In genomic region chr7:112905413-112905812, GRCh38 we compare ENCODE assay signal across 20 cellular contexts.
A peak's percentile ranks its signal among the peaks of the same experiment; 100 is the strongest.
DNase-seq lines count a peak whose midpoint lies in the region; ATAC-seq, FAIRE-seq and TF ChIP-seq lines count a peak whose summit lies in the region.
"Had no signal": no experiment of that assay in that cellular context is flagged by ENCODE, and none has a peak within 500 bp of the region (broad histone marks: within the 10 kb centered on the region; RNA-seq: fewer than 3 reads in every experiment).

No MANE protein-coding gene starts in this region.

- no peaks in the 10 kb centered on the region for H3K27me3 Mint-ChIP-seq in MCF 10A (ENCODE audit: insufficient read depth, unreplicated experiment)
- H3K27me3 Mint-ChIP-seq: CD4-positive, alpha-beta T cell; CD8-positive, alpha-beta memory T cell had no signal

- no peaks in the 10 kb centered on the region for H3K4me1 Mint-ChIP-seq in MCF 10A (ENCODE audit: insufficient read depth, unreplicated experiment)

- no peak for TF ChIP-seq POLR2A in Peyer's patch (IDR thresholded peaks at IDR 0.05)

- no peak for TF ChIP-seq CTCF in MCF 10A (IDR thresholded peaks at IDR 0.05; ENCODE audit: unreplicated experiment)
- no peak for TF ChIP-seq CTCF in Peyer's patch (IDR thresholded peaks at IDR 0.05)

- peaks cover 13% of the 10 kb centered on the region for H3K36me3 Mint-ChIP-seq in MCF 10A (ENCODE audit: insufficient read depth, unreplicated experiment)

- no peaks in the 10 kb centered on the region for H3K4me1 ChIP-seq in Peyer's patch
- H3K4me1 ChIP-seq: A549, BE2C had no signal

- no peak overlapping the region for H3K4me3 ChIP-seq in Peyer's patch
- H3K4me3 ChIP-seq: A549; BLaER1 treated with 17β-estradiol and CSF1 and Interleukin-3, amounts not matched to agents 10 nM and 100 nM; GM12878 had no signal

- no peak for DNase-seq in RCC 7860 (ENCODE audit: low spot score)
- no peak for DNase-seq in MCF 10A (ENCODE audit: unreplicated experiment)
- DNase-seq in Peyer's patch: no peak
- DNase-seq: ACHN; BE2C; CD4-positive, alpha-beta T cell; CD8-positive, alpha-beta memory T cell; DMS 273 treated with DMSO at 0.1 percent for 48 hours; DMS53; DMS79 treated with DMSO at 0.1 percent for 48 hours; H7 had no signal

- H3K27ac ChIP-seq in Peyer's patch: no peak overlapping the region
- H3K27ac ChIP-seq: 22Rv1; A549; BLaER1 treated with 17β-estradiol and CSF1 and Interleukin-3, amounts not matched to agents 10 nM and 100 nM had no signal

- CTCF ChIA-PET in MCF 10A (lab: Yijun Ruan, JAX): interaction anchor here (1.0 kb wide), 1 partner anchor 355 kb away, joined by 4 read pairs; no protein-coding TSS in a partner anchor

- FAIRE-seq in A204.1 (lab: Jason Lieb, UNC) (peak; percentile 40), RCC 7860 (lab: Jason Lieb, UNC) (peak; percentile 38), colon (lab: Jason Lieb, UNC) (peak; percentile 70)
- FAIRE-seq: A549, GM12878, H1 had no signal

- POLR2A ChIA-PET in MCF 10A (lab: Yijun Ruan, JAX): interaction anchor here (0.8 kb wide), 1 partner anchor 1011 kb away, joined by 3 read pairs; no protein-coding TSS in a partner anchor

- peaks cover 0 to 4% (median 0%) of the 10 kb centered on the region in 4 donors for H3K9me3 ChIP-seq in Peyer's patch
- H3K9me3 ChIP-seq: BE2C had no signal

- H3K27me3 ChIP-seq in Peyer's patch: no peaks in the 10 kb centered on the region
- H3K27me3 ChIP-seq: BE2C; BLaER1 treated with 17β-estradiol and CSF1 and Interleukin-3, amounts not matched to agents 10 nM and 100 nM had no signal

- H3K9me3 Mint-ChIP-seq in MCF 10A (ENCODE audit: unreplicated experiment): peaks cover 9% of the 10 kb centered on the region

- intact Hi-C loops in MCF 10A (cut with micrococcal nuclease): no loop called here

- H3K27ac Mint-ChIP-seq in MCF 10A (ENCODE audit: low read depth, unreplicated experiment): no peak overlapping the region
- H3K27ac Mint-ChIP-seq: CD4-positive, alpha-beta T cell had no signal

- BruUV-seq in MCF 10A (replicated peaks; lab: Mats Ljungman, UMichigan): no TSS peak

- no peak for ATAC-seq in HG02763 (IDR thresholded peaks at IDR 0.05; ENCODE audit: unreplicated experiment)
- ATAC-seq: A549, GM12878 had no signal

- H3K36me3 ChIP-seq in Peyer's patch: no peaks in the 10 kb centered on the region
- H3K36me3 ChIP-seq: BE2C had no signal

- no peak overlapping the region for H3K4me3 Mint-ChIP-seq in MCF 10A (ENCODE audit: unreplicated experiment)
- H3K4me3 Mint-ChIP-seq: CD14-positive monocyte; CD4-positive, alpha-beta T cell; CD8-positive, alpha-beta memory T cell had no signal
